In genomic region chr1:28267633-28268032, GRCh38 we compare ENCODE assay signal across 17 cellular contexts. TPM values are rescaled to one million over a fixed set of nuclear protein-coding genes. Genes with fewer than 3 reads are reported as not detected.
DNase-seq lines count a peak whose midpoint lies in the region; ATAC-seq, FAIRE-seq and TF ChIP-seq lines count a peak whose summit lies in the region.
"Had no signal": no experiment of that assay in that cellular context is flagged by ENCODE, and none has a peak within 500 bp of the region (broad histone marks: within the 10 kb centered on the region; RNA-seq: fewer than 3 reads in every experiment).

No MANE protein-coding gene starts in this region.

- H4K5ac ChIP-seq in H9 (ENCODE audit: insufficient read length, low read depth, low read length), result no peak overlapping the region

- peaks cover 40% of the 10 kb centered on the region for H3K36me3 ChIP-seq in BLaER1
- H3K36me3 ChIP-seq in body of pancreas (replicated peaks in 1 of 2; ENCODE audit: insufficient read depth in 1 of 2, low read depth in 2 of 2), result peaks cover 0 to 2% of the 10 kb centered on the region in 2 donors
- no peaks in the 10 kb centered on the region for H3K36me3 ChIP-seq in neural progenitor cell
- H3K36me3 ChIP-seq in endodermal cell (ENCODE audit: control insufficient read depth, insufficient read depth, low read length), result peaks cover 22% of the 10 kb centered on the region

- H3K4ac ChIP-seq in H9 (ENCODE audit: low read depth, low read length), result no peak overlapping the region

- H3K4me3 Mint-ChIP-seq in H9, result no peak overlapping the region
- H3K4me3 Mint-ChIP-seq in neural progenitor cell, result no peak overlapping the region
- H3K4me3 Mint-ChIP-seq in activated CD8-positive, alpha-beta T cell treated with anti-CD3 and anti-CD28 coated beads for 36 hours, result no peak overlapping the region
- no peak overlapping the region for H3K4me3 Mint-ChIP-seq in endodermal cell
- H3K4me3 Mint-ChIP-seq: CD8-positive, alpha-beta T cell had no signal

- no peak for FAIRE-seq in HTR-8/SVneo (lab: Jason Lieb, UNC)

- H3K36me3 Mint-ChIP-seq in H9 (ENCODE audit: insufficient read depth in 1 of 3, low read depth in 3 of 3) (peaks cover 6 to 31% (median 24%) of the 10 kb centered on the region in 3 experiments; a peak in 6 of 7 replicates), neural progenitor cell (peaks cover 4% of the 10 kb centered on the region), endodermal cell (ENCODE audit: low read depth) (peaks cover 13% of the 10 kb centered on the region)
- H3K36me3 Mint-ChIP-seq in activated naive CD4-positive, alpha-beta T cell treated with anti-CD3 and anti-CD28 coated beads, Interleukin-2, amount 50 U/mL, for 72 hours, result no peaks in the 10 kb centered on the region
- peaks cover 9% of the 10 kb centered on the region for H3K36me3 Mint-ChIP-seq in activated CD8-positive, alpha-beta T cell treated with anti-CD3 and anti-CD28 coated beads for 36 hours (ENCODE audit: low read depth)

- no CpG with 5 or more reads among the region's 2 CpGs for WGBS in H9 (ENCODE audit: extremely low coverage, insufficient read length, low lambda C conversion rate)
- WGBS in body of pancreas, 2 donors, result 70 to 76% methylated on average over 2 of the region's 2 CpGs
- 90 to 96% methylated on average over 2 of the region's 2 CpGs for WGBS in endodermal cell (ENCODE audit: insufficient coverage in 1 of 2, insufficient read length in 1 of 2), 2 experiments

- no peak overlapping the region for H3K56ac ChIP-seq in H9 (ENCODE audit: insufficient read length, low read depth, low read length)

- H4K8ac ChIP-seq in H9 (replicated peaks; ENCODE audit: insufficient read length, low read depth, low read length), result no peak overlapping the region

- H3K4me1 Mint-ChIP-seq in H9 (peaks cover 41 to 46% of the 10 kb centered on the region in 2 experiments), neural progenitor cell (peaks cover 16% of the 10 kb centered on the region), endodermal cell (peaks cover 49% of the 10 kb centered on the region)
- peaks cover 6% of the 10 kb centered on the region for H3K4me1 Mint-ChIP-seq in activated CD8-positive, alpha-beta T cell treated with anti-CD3 and anti-CD28 coated beads for 36 hours (ENCODE audit: low read depth)

- no peak overlapping the region for H3K23ac ChIP-seq in H9 (ENCODE audit: insufficient read length, low read depth, low read length)

- POLR2A ChIA-PET in activated CD8-positive, alpha-beta T cell treated with anti-CD3 and anti-CD28 coated beads for 36 hours (lab: Charles Lee), result interaction anchor here (1.0 kb wide), 2 partner anchors 19 to 39 kb away, joined by 3 read pairs; no protein-coding TSS in a partner anchor

- peaks cover 7% of the 10 kb centered on the region for H3K79me1 ChIP-seq in H9 (ENCODE audit: insufficient read depth, low read depth, low read length, poor library complexity, severe bottlenecking)

- H4K91ac ChIP-seq in H9 (ENCODE audit: insufficient read length, low read depth, low read length), result no peak overlapping the region

- no peak overlapping the region for H2BK120ac ChIP-seq in H9 (ENCODE audit: low read depth, low read length, poor library complexity, severe bottlenecking)

- H3K27me3 ChIP-seq in BLaER1 (no peaks in the 10 kb centered on the region), H9 (ENCODE audit: insufficient read depth, low read length) (no peaks in the 10 kb centered on the region), body of pancreas (no peaks in the 10 kb centered on the region), neural progenitor cell (no peaks in the 10 kb centered on the region), endodermal cell (ENCODE audit: control insufficient read depth, insufficient read depth, low read length, poor library complexity, severe bottlenecking) (no peaks in the 10 kb centered on the region)

- no peak for ATAC-seq in body of pancreas
- ATAC-seq in activated naive CD4-positive, alpha-beta T cell treated with anti-CD3 and anti-CD28 coated beads, Interleukin-2, amount 50 U/mL, for 72 hours, result no peak
- ATAC-seq in activated CD8-positive, alpha-beta T cell treated with anti-CD3 and anti-CD28 coated beads for 36 hours, result no peak
- ATAC-seq: CD8-positive, alpha-beta T cell; Panc1 had no signal

- H3K27ac ChIP-seq in BLaER1, result no peak overlapping the region
- no peak overlapping the region for H3K27ac ChIP-seq in H9 (ENCODE audit: insufficient read length, low read depth, low read length)
- H3K27ac ChIP-seq in body of pancreas, result peak overlapping the region in 3 of 4 donors; percentile 31 to 67 (median 51)
- no peak overlapping the region for H3K27ac ChIP-seq in neural progenitor cell
- H3K27ac ChIP-seq in endodermal cell (ENCODE audit: low read depth, low read length), result no peak overlapping the region

- no peak overlapping the region for H2BK5ac ChIP-seq in H9 (ENCODE audit: insufficient read length, low read length)

- intact Hi-C loops in body of pancreas (cut with DNase I), result no loop called here
- intact Hi-C loops in activated CD8-positive, alpha-beta T cell treated with anti-CD3 and anti-CD28 coated beads for 36 hours (cut with micrococcal nuclease), result no loop called here

- CTCF ChIA-PET in activated CD8-positive, alpha-beta T cell treated with anti-CD3 and anti-CD28 coated beads for 36 hours (lab: Charles Lee), result interaction anchor here (1.0 to 3.1 kb wide), 3 partner anchors 18 to 176 kb away, joined by 3 to 13 read pairs (median 12); no protein-coding TSS in a partner anchor

- H3K9ac ChIP-seq in BLaER1 (no peak overlapping the region), H9 (ENCODE audit: extremely low read depth, insufficient read length, low read length) (no peak overlapping the region), neural progenitor cell (no peak overlapping the region), endodermal cell (ENCODE audit: extremely low read depth, low read length, poor library complexity, severe bottlenecking) (no peak overlapping the region)

- H2AFZ ChIP-seq in H9 (ENCODE audit: low read length), result no peak overlapping the region
- no peak overlapping the region for H2AFZ ChIP-seq in neural progenitor cell (replicated peaks)

- H3K27me3 Mint-ChIP-seq in H9 (ENCODE audit: low read depth), result no peaks in the 10 kb centered on the region
- peaks cover 2% of the 10 kb centered on the region for H3K27me3 Mint-ChIP-seq in neural progenitor cell (ENCODE audit: insufficient read depth, low read depth)
- no peaks in the 10 kb centered on the region for H3K27me3 Mint-ChIP-seq in activated CD8-positive, alpha-beta T cell treated with anti-CD3 and anti-CD28 coated beads for 36 hours
- no peaks in the 10 kb centered on the region for H3K27me3 Mint-ChIP-seq in endodermal cell (ENCODE audit: insufficient read depth)

- H3K4me3 ChIP-seq in BLaER1 (no peak overlapping the region), body of pancreas (no peak overlapping the region), neural progenitor cell (no peak overlapping the region), endodermal cell (ENCODE audit: low read length) (no peak overlapping the region)

- TF ChIP-seq CTCF in H9 (conservative IDR thresholded peaks at IDR 0.05), result no peak
- no peak for TF ChIP-seq CTCF in body of pancreas (IDR thresholded peaks at IDR 0.05)
- TF ChIP-seq CTCF in neural progenitor cell (IDR thresholded peaks at IDR 0.05), result no peak
- no peak for TF ChIP-seq CTCF in activated CD8-positive, alpha-beta T cell treated with anti-CD3 and anti-CD28 coated beads for 36 hours (IDR thresholded peaks at IDR 0.05)
- no peak for TF ChIP-seq CTCF in endodermal cell (conservative IDR thresholded peaks at IDR 0.05)

- no peak overlapping the region for H3K14ac ChIP-seq in H9 (ENCODE audit: insufficient read depth, low read length)

- no peak overlapping the region for H3K18ac ChIP-seq in H9 (ENCODE audit: insufficient read length, low read depth, low read length)

- H2AK5ac ChIP-seq in H9 (ENCODE audit: insufficient read length, low read length), result no peak overlapping the region

- no peaks in the 10 kb centered on the region for H3K9me3 Mint-ChIP-seq in H9
- H3K9me3 Mint-ChIP-seq in neural progenitor cell, result no peaks in the 10 kb centered on the region
- no peaks in the 10 kb centered on the region for H3K9me3 Mint-ChIP-seq in activated naive CD4-positive, alpha-beta T cell treated with anti-CD3 and anti-CD28 coated beads, Interleukin-2, amount 50 U/mL, for 72 hours
- H3K9me3 Mint-ChIP-seq in activated CD8-positive, alpha-beta T cell treated with anti-CD3 and anti-CD28 coated beads for 36 hours, result no peaks in the 10 kb centered on the region
- no peaks in the 10 kb centered on the region for H3K9me3 Mint-ChIP-seq in endodermal cell
- H3K9me3 Mint-ChIP-seq: CD8-positive, alpha-beta T cell had no signal

- TF ChIP-seq POLR2A in body of pancreas (IDR thresholded peaks at IDR 0.05), result no peak

- H3K79me2 ChIP-seq in H9 (ENCODE audit: insufficient read depth, low read length), result peaks cover 27% of the 10 kb centered on the region; the same call in 1 of the 2 replicates
- H3K79me2 ChIP-seq in neural progenitor cell (ENCODE audit: low read depth), result peaks cover 72% of the 10 kb centered on the region

- H3K9me3 ChIP-seq in BLaER1 (no peaks in the 10 kb centered on the region), H9 (ENCODE audit: control insufficient read depth, low read depth, low read length) (no peaks in the 10 kb centered on the region), body of pancreas (no peaks in the 10 kb centered on the region), neural progenitor cell (ENCODE audit: low read depth) (no peaks in the 10 kb centered on the region), endodermal cell (ENCODE audit: control insufficient read depth, low read length) (no peaks in the 10 kb centered on the region)

- H3K4me2 ChIP-seq in BLaER1 (peak overlapping the region; percentile 1; the same call in 1 of the 2 replicates), H9 (ENCODE audit: insufficient read depth, insufficient read length, low read length) (no peak overlapping the region), neural progenitor cell (no peak overlapping the region)

- no peak overlapping the region for H3T11ph ChIP-seq in H9 (ENCODE audit: low read length)

- no peaks in the 10 kb centered on the region for H3K23me2 ChIP-seq in H9 (ENCODE audit: insufficient read length, low read depth, low read length, poor library complexity, severe bottlenecking)

- H4K20me1 ChIP-seq in BLaER1, result peaks cover 98% of the 10 kb centered on the region
- no peaks in the 10 kb centered on the region for H4K20me1 ChIP-seq in H9 (ENCODE audit: control insufficient read depth, insufficient read depth, insufficient read length)
- H4K20me1 ChIP-seq in neural progenitor cell (ENCODE audit: low read depth), result peaks cover 55% of the 10 kb centered on the region

- H3K4me1 ChIP-seq in BLaER1 (peaks cover 20% of the 10 kb centered on the region), H9 (ENCODE audit: insufficient read depth, low read length) (peaks cover 11% of the 10 kb centered on the region), body of pancreas (peaks cover 66% of the 10 kb centered on the region), neural progenitor cell (peaks cover 21% of the 10 kb centered on the region), endodermal cell (ENCODE audit: control insufficient read depth, insufficient read depth, low read length) (peaks cover 15% of the 10 kb centered on the region)

- no peaks in the 10 kb centered on the region for H3F3A ChIP-seq in neural progenitor cell (ENCODE audit: low read depth)

- no peak overlapping the region for H2BK12ac ChIP-seq in H9 (ENCODE audit: insufficient read length, low read depth, low read length)

- no peak for DNase-seq in H9
- DNase-seq in body of pancreas, result no peak
- DNase-seq in neural progenitor cell (ENCODE audit: low spot score), result no peak
- DNase-seq in activated naive CD4-positive, alpha-beta T cell treated with anti-CD3 and anti-CD28 coated beads, Interleukin-2, amount 50 U/mL, for 72 hours (ENCODE audit: low spot score in 2 of 2), result no peak
- no peak for DNase-seq in activated CD8-positive, alpha-beta T cell treated with anti-CD3 and anti-CD28 coated beads for 36 hours
- DNase-seq in HTR-8/SVneo (ENCODE audit: insufficient read length, low spot score), result no peak
- no peak for DNase-seq in endodermal cell
- DNase-seq: AML-193; CD8-positive, alpha-beta T cell; IMR-90; NCI-H1417 treated with DMSO at 0.1 percent for 48 hours; NCI-H2029; NCI-H2171 treated with DMSO at 0.1 percent for 48 hours; NCI-H774; SHP77 had no signal

- H3K27ac Mint-ChIP-seq in H9 (peak overlapping the region in 2 of 3 experiments; percentile 26 to 92; a peak in 4 of 7 replicates), neural progenitor cell (peak overlapping the region; percentile 21), endodermal cell (no peak overlapping the region)
- peak overlapping the region in 1 of 2 donors; percentile 62 for H3K27ac Mint-ChIP-seq in activated naive CD4-positive, alpha-beta T cell treated with anti-CD3 and anti-CD28 coated beads, Interleukin-2, amount 50 U/mL, for 72 hours
- no peak overlapping the region for H3K27ac Mint-ChIP-seq in activated CD8-positive, alpha-beta T cell treated with anti-CD3 and anti-CD28 coated beads for 36 hours
- H3K27ac Mint-ChIP-seq: CD8-positive, alpha-beta T cell had no signal

- H2BK20ac ChIP-seq in H9 (ENCODE audit: low read depth, low read length, poor library complexity, severe bottlenecking), result no peak overlapping the region

- no peak overlapping the region for H2BK15ac ChIP-seq in H9 (ENCODE audit: low read depth, low read length)

RNA-seq across cellular contexts. Expression of gene SESN2, which starts 8.3 kb away (rescaled TPM):
- total RNA-seq in H9 (2021), result 24.6 and 24.7 TPM in 2 replicates
- total RNA-seq in body of pancreas, result 10 to 100 TPM in 1 of 2 donors, 1 to 10 TPM in 1; 8.2 to 12.5 TPM
- total RNA-seq in neural progenitor cell (ENCODE audit: low replicate concordance), result 7.6 and 19.1 TPM in 2 replicates
- total RNA-seq in activated naive CD4-positive, alpha-beta T cell treated with anti-CD3 and anti-CD28 coated beads, Interleukin-2, amount 50 U/mL, for 72 hours, result 10 to 100 TPM; 16.7 to 38.7 TPM
- 10 to 100 TPM; 26.0 to 27.4 TPM for total RNA-seq in activated CD8-positive, alpha-beta T cell treated with anti-CD3 and anti-CD28 coated beads for 36 hours
- 10 to 100 TPM; 12.3 to 15.2 TPM for total RNA-seq in endodermal cell
- polyA plus RNA-seq in endodermal cell (2013, experiment 1 of 2), result 27.2 TPM
- polyA plus RNA-seq in endodermal cell (2013, experiment 2 of 2), result 16.8 TPM

RNA-seq across cellular contexts. Expression of gene ATP5IF1, which starts 31.7 kb away (rescaled TPM):
- total RNA-seq in H9 (2021) (257 and 275 TPM in 2 replicates), body of pancreas (10 to 100 TPM; 62.0 to 93.4 TPM), neural progenitor cell (ENCODE audit: low replicate concordance) (187 and 198 TPM in 2 replicates), endodermal cell (100 to 1,000 TPM; 182 to 222 TPM)
- 100 to 1,000 TPM; 125 to 195 TPM for total RNA-seq in activated naive CD4-positive, alpha-beta T cell treated with anti-CD3 and anti-CD28 coated beads, Interleukin-2, amount 50 U/mL, for 72 hours
- 100 to 1,000 TPM; 169 to 170 TPM for total RNA-seq in activated CD8-positive, alpha-beta T cell treated with anti-CD3 and anti-CD28 coated beads for 36 hours
- polyA plus RNA-seq in endodermal cell (2013, experiment 1 of 2), result 263 TPM
- polyA plus RNA-seq in endodermal cell (2013, experiment 2 of 2), result 265 TPM

RNA-seq across cellular contexts. Expression of gene DNAJC8, which starts 34.8 kb away (rescaled TPM):
- total RNA-seq in H9 (2021) (126 and 132 TPM in 2 replicates), body of pancreas (10 to 100 TPM; 18.7 to 53.1 TPM), neural progenitor cell (ENCODE audit: low replicate concordance) (92.0 and 117 TPM in 2 replicates), endodermal cell (100 to 1,000 TPM; 122 to 144 TPM)
- 100 to 1,000 TPM in 1 of 2 donors, 10 to 100 TPM in 1; 95.4 to 103 TPM for total RNA-seq in activated naive CD4-positive, alpha-beta T cell treated with anti-CD3 and anti-CD28 coated beads, Interleukin-2, amount 50 U/mL, for 72 hours
- 100 to 1,000 TPM; 103 to 105 TPM for total RNA-seq in activated CD8-positive, alpha-beta T cell treated with anti-CD3 and anti-CD28 coated beads for 36 hours
- polyA plus RNA-seq in endodermal cell (2013, experiment 1 of 2), result 137 TPM
- 131 TPM for polyA plus RNA-seq in endodermal cell (2013, experiment 2 of 2)

Comparison
In these comparisons a context has a peak if more than half of its experiments do, and no peak if none do; other contexts are left out.
1. H3K27ac ChIP-seq: peak in body of pancreas (3 of 4); none in BLaER1 (single experiment), H9 (single experiment), neural progenitor cell (single experiment) and endodermal cell (single experiment).
2. H3K27ac Mint-ChIP-seq: peak in H9 (2 of 3) and neural progenitor cell (single experiment); none in activated CD8-positive, alpha-beta T cell treated with anti-CD3 and anti-CD28 coated beads for 36 hours (single experiment) and endodermal cell (single experiment).